ENCODE assay signal across 28 cellular contexts in the genomic region with DNA sequence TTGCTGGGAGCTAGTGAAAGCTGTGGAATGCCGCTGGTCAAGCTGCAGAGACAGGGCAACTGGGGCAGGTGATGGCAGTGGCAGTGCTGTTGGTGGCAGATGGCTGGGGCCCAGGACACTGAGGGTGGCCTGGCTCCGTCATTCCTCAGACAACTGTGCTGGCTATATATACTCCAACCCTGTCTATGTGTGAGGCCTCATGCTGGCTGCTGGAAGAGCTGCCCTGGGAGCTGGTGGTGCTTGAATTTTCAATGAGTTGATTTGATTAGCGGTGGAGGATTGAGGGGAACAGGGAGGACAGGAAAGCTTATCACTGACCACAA.
"Had no signal": no experiment of that assay in that cellular context is flagged by ENCODE, and none has a peak within 500 bp of the region (broad histone marks: within the 10 kb centered on the region; RNA-seq: fewer than 3 reads in every experiment).

No MANE protein-coding gene starts in this region.

- H3K4me3 ChIP-seq: breast epithelium, esophagus squamous epithelium, left lung, sigmoid colon, smooth muscle cell had no signal

- H3K36me3 Mint-ChIP-seq: stimulated activated memory B cell treated with anti-CD40 and anti-IgM and Interleukin-4, amounts not matched to agents 10 μg/mL and 1 μg/mL and 100 μg/mL, for 72 hours had no signal

- H3K4me3 Mint-ChIP-seq: activated CD8-positive, alpha-beta T cell treated with anti-CD3 and anti-CD28 coated beads for 36 hours; activated T-cell treated with anti-CD3 and anti-CD28 coated beads, Interleukin-2, amount 50 U/mL, for 4 hours; activated T-helper 17 cell treated with anti-CD3 and anti-CD28 coated beads, Interleukin-2, amount 50 U/mL, for 72 hours; naive B cell; neural crest cell; stimulated activated memory B cell treated with anti-CD40 and anti-IgM and Interleukin-4, amounts not matched to agents 10 μg/mL and 1 μg/mL and 100 μg/mL, for 72 hours; stimulated activated naive CD8-positive, alpha-beta T cell treated with anti-CD3 and anti-CD28 coated beads, Interleukin-15, amount 100 ng/mL, for 72 hours had no signal

- H3K4me1 Mint-ChIP-seq: activated T-helper 17 cell treated with anti-CD3 and anti-CD28 coated beads, Interleukin-2, amount 50 U/mL, for 72 hours; naive B cell; stimulated activated memory B cell treated with anti-CD40 and anti-IgM and Interleukin-4, amounts not matched to agents 10 μg/mL and 1 μg/mL and 100 μg/mL, for 72 hours had no signal

- H3K4me2 ChIP-seq: smooth muscle cell had no signal

- H3K9me3 ChIP-seq: breast epithelium, esophagus squamous epithelium, left lung, sigmoid colon had no signal

- H3K27me3 ChIP-seq: breast epithelium, esophagus squamous epithelium, left lung, sigmoid colon had no signal

- H3K27ac Mint-ChIP-seq: activated CD8-positive, alpha-beta T cell treated with anti-CD3 and anti-CD28 coated beads for 36 hours; activated T-helper 17 cell treated with anti-CD3 and anti-CD28 coated beads, Interleukin-2, amount 50 U/mL, for 72 hours; stimulated activated memory B cell treated with anti-CD40 and anti-IgM and Interleukin-4, amounts not matched to agents 10 μg/mL and 1 μg/mL and 100 μg/mL, for 72 hours; stimulated activated naive CD8-positive, alpha-beta T cell treated with anti-CD3 and anti-CD28 coated beads, Interleukin-15, amount 100 ng/mL, for 72 hours had no signal

- FAIRE-seq: colon, endometrium had no signal

- H3K36me3 ChIP-seq: breast epithelium, esophagus squamous epithelium, left lung, sigmoid colon had no signal

- H3K9me3 Mint-ChIP-seq: activated CD8-positive, alpha-beta T cell treated with anti-CD3 and anti-CD28 coated beads for 36 hours; activated T-cell treated with anti-CD3 and anti-CD28 coated beads, Interleukin-2, amount 50 U/mL, for 4 hours; activated T-helper 17 cell treated with anti-CD3 and anti-CD28 coated beads, Interleukin-2, amount 50 U/mL, for 72 hours; neural crest cell; stimulated activated naive CD8-positive, alpha-beta T cell treated with anti-CD3 and anti-CD28 coated beads, Interleukin-15, amount 100 ng/mL, for 72 hours had no signal

- H3K27ac ChIP-seq: breast epithelium, epithelial cell of prostate, esophagus squamous epithelium, left lung, sigmoid colon had no signal

- H3K27me3 Mint-ChIP-seq: activated CD8-positive, alpha-beta T cell treated with anti-CD3 and anti-CD28 coated beads for 36 hours; naive B cell; stimulated activated memory B cell treated with anti-CD40 and anti-IgM and Interleukin-4, amounts not matched to agents 10 μg/mL and 1 μg/mL and 100 μg/mL, for 72 hours; stimulated activated naive CD8-positive, alpha-beta T cell treated with anti-CD3 and anti-CD28 coated beads, Interleukin-15, amount 100 ng/mL, for 72 hours had no signal

- DNase-seq: activated CD4-positive, alpha-beta T cell treated with anti-CD3 and anti-CD28 coated beads, Interleukin-2, amount 50 U/mL, for 1 hour; activated CD4-positive, CD25-positive, alpha-beta regulatory T cell treated with anti-CD3 and anti-CD28 coated beads, Interleukin-2, amount 50 U/mL, for 72 hours; activated CD8-positive, alpha-beta T cell treated with anti-CD3 and anti-CD28 coated beads for 36 hours; activated gamma-delta T cell treated with Interleukin-2 at 50 U/mL for 16 hours; activated naive CD4-positive, alpha-beta T cell treated with anti-CD3 and anti-CD28 coated beads, Interleukin-2, amount 50 U/mL, for 16 hours; activated T-cell treated with anti-CD3 and anti-CD28 coated beads, Interleukin-2, amount 50 U/mL, for 4 hours; amniotic stem cell; dermis blood vessel endothelial cell; effector CD8-positive, alpha-beta T cell; esophagus squamous epithelium; foreskin melanocyte; kidney glomerular epithelial cell; left lung; naive B cell; sigmoid colon; stimulated activated CD4-positive, alpha-beta T cell treated with anti-CD3 and anti-CD28 coated beads, Interleukin-1b, Interleukin-23, amount 100 ng/mL, for 48 hours; stimulated activated CD4-positive, alpha-beta T cell treated with anti-CD3 and anti-CD28 coated beads, Interleukin-4, amount 100 ng/mL, for 4 hours; stimulated activated CD8-positive, alpha-beta memory T cell treated with anti-CD3 and anti-CD28 coated beads, Interleukin-4, amount 100 ng/mL, for 48 hours; stimulated activated naive CD8-positive, alpha-beta T cell treated with anti-CD3 and anti-CD28 coated beads, Interleukin-15, amount 100 ng/mL, for 72 hours; T-helper 2 cell had no signal

- H3K4me1 ChIP-seq: breast epithelium, left lung, sigmoid colon had no signal
